In the genomic region with DNA sequence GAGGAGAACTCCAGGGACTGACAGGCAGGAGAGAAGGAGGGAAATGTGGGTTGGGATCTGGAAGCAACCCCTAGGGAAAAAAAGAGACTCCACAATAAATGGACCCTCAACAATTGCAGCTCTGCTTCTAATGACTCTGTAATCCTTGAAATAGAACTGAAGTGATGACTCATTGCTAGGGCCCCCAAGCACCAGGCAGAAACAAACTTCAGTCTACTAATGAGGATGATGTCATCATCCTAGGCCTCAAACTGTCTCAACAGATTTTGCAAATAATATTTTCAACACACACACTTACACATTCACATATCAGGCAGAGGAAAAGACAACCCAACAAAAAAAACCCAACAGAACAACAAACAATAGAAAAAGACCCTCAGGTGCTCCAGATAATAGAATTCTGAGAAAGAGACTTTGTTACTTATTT, we compare ENCODE assay signal across 8 cellular contexts.
DNase-seq lines count a peak whose midpoint lies in the region; TF ChIP-seq lines count a peak whose summit lies in the region.

No MANE protein-coding gene starts in this region.

- TF ChIP-seq CTCF in PC-9 (conservative IDR thresholded peaks at IDR 0.05), result no peak

- CTCF ChIA-PET in activated CD4-positive, alpha-beta T cell treated with anti-CD3 and anti-CD28 coated beads, Interleukin-2, amount 10 ng/mL, durations not matched to agents 7 days and 5 days (lab: Charles Lee), result no interaction called here
- CTCF ChIA-PET in PC-9 (lab: Charles Lee), result no interaction called here

- H3K4me3 Mint-ChIP-seq in activated CD4-positive, alpha-beta T cell treated with anti-CD3 and anti-CD28 coated beads, Interleukin-2, amount 10 ng/mL, durations not matched to agents 7 days and 5 days, result no peak overlapping the region

- no peaks in the 10 kb centered on the region for H4K20me1 ChIP-seq in PC-9 (ENCODE audit: insufficient read depth)

- peak overlapping the region; percentile 48 for H3K27ac ChIP-seq in PC-9

- POLR2A ChIA-PET in activated CD4-positive, alpha-beta T cell treated with anti-CD3 and anti-CD28 coated beads, Interleukin-2, amount 10 ng/mL, durations not matched to agents 7 days and 5 days (lab: Charles Lee), result no interaction called here
- POLR2A ChIA-PET in PC-9 (lab: Charles Lee; ENCODE audit: unreplicated experiment), result interaction anchor here (0.6 kb wide), 1 partner anchor 1131 kb away, joined by 20 read pairs; no protein-coding TSS in a partner anchor

- no peaks in the 10 kb centered on the region for H3F3A ChIP-seq in PC-9 (ENCODE audit: insufficient read depth, low read depth)

- H3K9me2 ChIP-seq in PC-9 (ENCODE audit: insufficient read depth), result no peaks in the 10 kb centered on the region

- intact Hi-C loops in PC-9 (cut with micrococcal nuclease; ENCODE audit: unreplicated experiment), result loop anchor here (1.0 kb wide), 1 partner anchor 10 kb away; no protein-coding TSS in a partner anchor

- no peaks in the 10 kb centered on the region for H3K27me3 ChIP-seq in PC-9 (ENCODE audit: insufficient read depth, low read depth)

- H3K27me3 Mint-ChIP-seq in activated CD4-positive, alpha-beta T cell treated with anti-CD3 and anti-CD28 coated beads, Interleukin-2, amount 10 ng/mL, durations not matched to agents 7 days and 5 days, result no peaks in the 10 kb centered on the region

- H3K9me3 ChIP-seq in PC-9 (ENCODE audit: insufficient read depth, low read depth), result no peaks in the 10 kb centered on the region; the same call in 1 of the 2 replicates

- H3K4me1 ChIP-seq in PC-9 (replicated peaks; ENCODE audit: insufficient read depth), result peaks cover 14% of the 10 kb centered on the region

- no peak overlapping the region for H3K4me3 ChIP-seq in PC-9

- no peaks in the 10 kb centered on the region for H3K36me3 ChIP-seq in PC-9 (ENCODE audit: low read depth)

- peaks cover 17% of the 10 kb centered on the region; the same call in 1 of the 2 replicates for H3K79me2 ChIP-seq in PC-9 (ENCODE audit: low read depth)

- H3K27ac Mint-ChIP-seq in activated CD4-positive, alpha-beta T cell treated with anti-CD3 and anti-CD28 coated beads, Interleukin-2, amount 10 ng/mL, durations not matched to agents 7 days and 5 days, result peak overlapping the region; percentile 16

- peaks cover 94% of the 10 kb centered on the region for H3K4me1 Mint-ChIP-seq in activated CD4-positive, alpha-beta T cell treated with anti-CD3 and anti-CD28 coated beads, Interleukin-2, amount 10 ng/mL, durations not matched to agents 7 days and 5 days

- H2AFZ ChIP-seq in PC-9, result no peak overlapping the region

- H3K9me3 Mint-ChIP-seq in activated CD4-positive, alpha-beta T cell treated with anti-CD3 and anti-CD28 coated beads, Interleukin-2, amount 10 ng/mL, durations not matched to agents 7 days and 5 days, result peaks cover 14% of the 10 kb centered on the region

- H3K4me2 ChIP-seq in PC-9, result peak overlapping the region; percentile 61

- no peak for DNase-seq in activated CD4-positive, alpha-beta T cell treated with anti-CD3 and anti-CD28 coated beads, Interleukin-2, amount 10 ng/mL, durations not matched to agents 7 days and 5 days
- no peak for DNase-seq in activated CD4-positive, alpha-beta T cell treated with anti-CD3 and anti-CD28 coated beads for 4 hours
- DNase-seq in PC-9 (peak in 1 of 2 experiments; percentile 49), dermis blood vessel endothelial cell (peak; percentile 75), NCI-H1105 (lab: John Stamatoyannopoulos, UW) (no peak), NCI-H2227 treated with DMSO at 0.1 percent for 48 hours (lab: John Stamatoyannopoulos, UW) (no peak)
- peak; percentile 28 for DNase-seq in stimulated activated CD8-positive, alpha-beta memory T cell treated with anti-CD3 and anti-CD28 coated beads, Interleukin-4, amount 100 ng/mL, for 48 hours
- DNase-seq in activated effector memory CD4-positive, alpha-beta T cell treated with anti-CD3 and anti-CD28 coated beads, Interleukin-2, amount 50 U/mL, for 16 hours, result no peak

- H3K36me3 Mint-ChIP-seq in activated CD4-positive, alpha-beta T cell treated with anti-CD3 and anti-CD28 coated beads, Interleukin-2, amount 10 ng/mL, durations not matched to agents 7 days and 5 days (ENCODE audit: low read depth), result peaks cover 65% of the 10 kb centered on the region

- no TSS peak for BruUV-seq in PC-9 (replicated peaks; lab: Mats Ljungman, UMichigan)

Comparison
In these comparisons a context has a peak if more than half of its experiments do, and no peak if none do; other contexts are left out.
1. DNase-seq: peak in dermis blood vessel endothelial cell (single experiment) and stimulated activated CD8-positive, alpha-beta memory T cell treated with anti-CD3 and anti-CD28 coated beads, Interleukin-4, amount 100 ng/mL, for 48 hours (single experiment); none in activated CD4-positive, alpha-beta T cell treated with anti-CD3 and anti-CD28 coated beads, Interleukin-2, amount 10 ng/mL, durations not matched to agents 7 days and 5 days (single experiment), activated CD4-positive, alpha-beta T cell treated with anti-CD3 and anti-CD28 coated beads for 4 hours (0 of 2), NCI-H1105 (single experiment), NCI-H2227 treated with DMSO at 0.1 percent for 48 hours (single experiment) and activated effector memory CD4-positive, alpha-beta T cell treated with anti-CD3 and anti-CD28 coated beads, Interleukin-2, amount 50 U/mL, for 16 hours (single experiment).